ENCODE assay signal across 9 cellular contexts in genomic region chr3:86793786-86794185, GRCh38.
DNase-seq lines count a peak whose midpoint lies in the region; ATAC-seq, FAIRE-seq and TF ChIP-seq lines count a peak whose summit lies in the region.
"Had no signal": no experiment of that assay in that cellular context is flagged by ENCODE, and none has a peak within 500 bp of the region (broad histone marks: within the 10 kb centered on the region; RNA-seq: fewer than 3 reads in every experiment).

No MANE protein-coding gene starts in this region.

- no peak overlapping the region for H2AFZ ChIP-seq in HepG2 (ENCODE audit: low read length)

- TF ChIP-seq RAD21 in HepG2 (CRISPR knock-in tag; IDR thresholded peaks at IDR 0.05) = no peak

- no peak overlapping the region for H3K4me3 ChIP-seq in HUES64 (ENCODE audit: low read length)
- no peak overlapping the region for H3K4me3 ChIP-seq in bronchial epithelial cell (ENCODE audit: low read depth, low read length)
- no peak overlapping the region for H3K4me3 ChIP-seq in HepG2 (replicated peaks in 1 of 3; ENCODE audit: insufficient read depth in 1 of 3, low read depth in 2 of 3, low read length in 3 of 3)
- peak overlapping the region in 2 of 4 donors; percentile 4 to 33 for H3K4me3 ChIP-seq in tibial nerve

- POLR2A ChIA-PET in HepG2 (lab: Yijun Ruan, JAX) = no interaction called here

- H3K36me3 ChIP-seq in HUES64 (ENCODE audit: insufficient read depth, low read length) (no peaks in the 10 kb centered on the region), bronchial epithelial cell (ENCODE audit: control insufficient read depth, insufficient read depth, low read length) (no peaks in the 10 kb centered on the region), HepG2 (replicated peaks in 1 of 2; ENCODE audit: control insufficient read depth in 1 of 2, insufficient read depth in 2 of 2, low read length in 2 of 2) (no peaks in the 10 kb centered on the region), tibial nerve (no peaks in the 10 kb centered on the region)

- TF ChIP-seq CTCF in bronchial epithelial cell (IDR thresholded peaks at IDR 0.05; ENCODE audit: insufficient read depth, low read length, severe bottlenecking) = no peak
- TF ChIP-seq CTCF in HepG2 (CRISPR knock-in tag; IDR thresholded peaks at IDR 0.05) = no peak
- TF ChIP-seq CTCF in tibial nerve (IDR thresholded peaks at IDR 0.05) = no peak

- DNase-seq in bronchial epithelial cell (ENCODE audit: low read depth) = peak; percentile 93
- DNase-seq in HepG2 (ENCODE audit: low spot score) = peak; percentile 3
- DNase-seq in tibial nerve (ENCODE audit: low spot score in 2 of 2) = peak in 1 of 2 donors; percentile 36
- DNase-seq in NCI-H2227 (lab: John Stamatoyannopoulos, UW; ENCODE audit: unreplicated experiment) = no peak
- DNase-seq in SKM-1 (lab: John Stamatoyannopoulos, UW; ENCODE audit: unreplicated experiment) = no peak
- no peak for DNase-seq in stimulated activated CD4-positive, alpha-beta T cell treated with anti-CD3 and anti-CD28 coated beads, Interleukin-4, amount 100 ng/mL, for 4 hours
- DNase-seq: NCI-H187 treated with DMSO at 0.1 percent for 48 hours had no signal

- no TSS peak for BruUV-seq in HepG2 (replicated peaks; lab: Mats Ljungman, UMichigan)

- WGBS in HUES64 = 64% methylated on average over 1 of the region's 1 CpG
- 7% methylated on average over 1 of the region's 1 CpG for WGBS in HepG2 (ENCODE audit: low lambda C conversion rate)
- 11 to 14% methylated on average over 1 of the region's 1 CpG for WGBS in tibial nerve, 2 donors

- H4K20me1 ChIP-seq in HepG2 (ENCODE audit: insufficient read depth, low read length) = no peaks in the 10 kb centered on the region

- no peak overlapping the region for H3K4me2 ChIP-seq in HepG2 (ENCODE audit: low read depth, low read length)

- H3K9me3 ChIP-seq in HUES64 (ENCODE audit: insufficient read depth, low read depth, low read length) (no peaks in the 10 kb centered on the region), HepG2 (ENCODE audit: low read length) (no peaks in the 10 kb centered on the region), tibial nerve (no peaks in the 10 kb centered on the region)

- no peak for FAIRE-seq in bronchial epithelial cell (lab: Jason Lieb, UNC)
- no peak for FAIRE-seq in HepG2 (lab: Jason Lieb, UNC)

- H3K27me3 ChIP-seq in HUES64 (ENCODE audit: insufficient read depth, low read length) = no peaks in the 10 kb centered on the region
- H3K27me3 ChIP-seq in bronchial epithelial cell (ENCODE audit: control insufficient read depth, insufficient read depth, low read length) = no peaks in the 10 kb centered on the region
- H3K27me3 ChIP-seq in HepG2 (ENCODE audit: control insufficient read depth in 1 of 2, insufficient read depth in 2 of 2, low read length in 2 of 2) = no peaks in the 10 kb centered on the region
- no peaks in the 10 kb centered on the region for H3K27me3 ChIP-seq in tibial nerve

- no peaks in the 10 kb centered on the region for H3K79me2 ChIP-seq in HepG2 (ENCODE audit: insufficient read depth, low read length)

- TF ChIP-seq POLR2A in HepG2 (IDR thresholded peaks at IDR 0.05; ENCODE audit: insufficient read depth in 1 of 2, low read depth in 2 of 2, low read length in 2 of 2) = no peak
- peak; percentile 45 to 64 for TF ChIP-seq POLR2A in tibial nerve (IDR thresholded peaks at IDR 0.05)

- TF ChIP-seq EP300 in HepG2 (IDR thresholded peaks at IDR 0.05; ENCODE audit: low read depth in 2 of 2, low read length in 2 of 2) = no peak
- TF ChIP-seq EP300 in HepG2 (CRISPR knock-in tag; IDR thresholded peaks at IDR 0.05; ENCODE audit: borderline replicate concordance) = no peak
- peak; percentile 95 to 97 for TF ChIP-seq EP300 in tibial nerve (IDR thresholded peaks at IDR 0.05)

- intact Hi-C loops in HepG2 (cut with micrococcal nuclease; ENCODE audit: unreplicated experiment) = no loop called here

- H3K27ac ChIP-seq in HUES64 (ENCODE audit: low read depth, low read length) = peak overlapping the region; percentile 64
- no peak overlapping the region for H3K27ac ChIP-seq in HepG2 (ENCODE audit: extremely low read length, insufficient read depth, low read length)
- peak overlapping the region; percentile 89 to 96 (median 94) for H3K27ac ChIP-seq in tibial nerve

- H3K4me1 ChIP-seq in HUES64 (ENCODE audit: insufficient read depth, low read length) (peaks cover 16% of the 10 kb centered on the region), HepG2 (ENCODE audit: insufficient read depth, low read length) (no peaks in the 10 kb centered on the region), tibial nerve (peaks cover 0 to 28% (median 8%) of the 10 kb centered on the region in 4 donors)

- ATAC-seq in HepG2 (no peak), GM21360 (IDR thresholded peaks at IDR 0.05; ENCODE audit: unreplicated experiment) (no peak)

- in situ Hi-C loops in HepG2 (cut with HindIII; ENCODE audit: extremely low pct_ligation_motif_present, low pct_unique_long_range_greater_than_20kb) = no loop called here

- H3K9ac ChIP-seq in HUES64 (ENCODE audit: low read depth, low read length) (peak overlapping the region; percentile 35; the same call in 1 of the 2 replicates), HepG2 (ENCODE audit: insufficient read depth, low read depth, low read length) (no peak overlapping the region)

- CTCF ChIA-PET in HepG2 (lab: Yijun Ruan, JAX; ENCODE audit: low intra/inter-chr PET ratio, low total read pairs) = no interaction called here

TF ChIP-seq in HepG2, 621 proteins besides CTCF, POLR2A, EP300 and RAD21:
- TF ChIP-seq FOSL2 (CRISPR knock-in tag; IDR thresholded peaks at IDR 0.05) = no peak
- no peak for TF ChIP-seq STAG1 (CRISPR knock-in tag; IDR thresholded peaks at IDR 0.05)
- no peak for TF ChIP-seq EEA1 (CRISPR knock-in tag; IDR thresholded peaks at IDR 0.05; ENCODE audit: borderline replicate concordance)
- no peak for TF ChIP-seq U2AF2 (IDR thresholded peaks at IDR 0.05; ENCODE audit: low read depth, low read length)
- no peak for TF ChIP-seq RFX1 (IDR thresholded peaks at IDR 0.05)
- TF ChIP-seq MXD4 (CRISPR knock-in tag; IDR thresholded peaks at IDR 0.05) = no peak
- no peak for TF ChIP-seq KDM3A (CRISPR knock-in tag; IDR thresholded peaks at IDR 0.05; ENCODE audit: low read depth)
- no peak for TF ChIP-seq SPEN (CRISPR knock-in tag; IDR thresholded peaks at IDR 0.05; ENCODE audit: low read depth)
- TF ChIP-seq ZNF232 (CRISPR knock-in tag; IDR thresholded peaks at IDR 0.05; ENCODE audit: borderline replicate concordance) = no peak
- no peak for TF ChIP-seq FOXJ3 (CRISPR knock-in tag; IDR thresholded peaks at IDR 0.05; ENCODE audit: borderline replicate concordance)
- no peak for TF ChIP-seq NR0B2 (CRISPR knock-in tag; IDR thresholded peaks at IDR 0.05)
- TF ChIP-seq KLF13 (CRISPR knock-in tag; IDR thresholded peaks at IDR 0.05) = no peak
- no peak for TF ChIP-seq ZNF616 (CRISPR knock-in tag; IDR thresholded peaks at IDR 0.05; ENCODE audit: low read depth)
- TF ChIP-seq ATM (IDR thresholded peaks at IDR 0.05; ENCODE audit: borderline replicate concordance) = no peak
- TF ChIP-seq MAFG (CRISPR knock-in tag; IDR thresholded peaks at IDR 0.05) = no peak

Comparison
In these comparisons a context has a peak if more than half of its experiments do, and no peak if none do; other contexts are left out.
1. DNase-seq: peak in bronchial epithelial cell (single experiment) and HepG2 (single experiment); none in NCI-H2227 (single experiment), SKM-1 (single experiment) and stimulated activated CD4-positive, alpha-beta T cell treated with anti-CD3 and anti-CD28 coated beads, Interleukin-4, amount 100 ng/mL, for 4 hours (0 of 2).
2. POLR2A ChIP-seq: peak in tibial nerve (2 of 2); none in HepG2 (0 of 2).